ENCODE assay signal across 11 cellular contexts in the genomic region with DNA sequence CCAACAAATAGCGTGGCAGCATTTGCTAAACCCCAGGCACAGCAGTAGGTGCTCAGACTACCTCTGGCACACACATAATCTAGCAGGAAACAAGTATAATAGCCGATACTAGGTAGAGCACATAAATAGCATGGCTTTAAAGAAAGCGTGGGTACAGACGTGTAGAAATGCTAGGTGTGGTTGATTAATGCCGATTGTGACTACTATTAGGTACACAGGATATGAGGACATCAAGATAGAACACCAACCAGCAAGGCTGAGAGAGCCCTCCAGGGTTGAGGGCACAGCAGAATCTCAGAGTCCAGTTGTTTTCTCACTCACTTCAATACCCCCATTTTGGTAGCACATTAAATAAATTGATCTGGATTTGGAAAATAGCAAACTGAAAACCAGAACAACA.
"Had no signal": no experiment of that assay in that cellular context is flagged by ENCODE, and none has a peak within 500 bp of the region (broad histone marks: within the 10 kb centered on the region; RNA-seq: fewer than 3 reads in every experiment).

No MANE protein-coding gene starts in this region.

- H3K9ac ChIP-seq: GM23248, KMS-11 had no signal

- H3K4me2 ChIP-seq: KMS-11 had no signal

- H3K4me1 ChIP-seq: HAP-1 had no signal

- ATAC-seq: HCT116, HepG2 had no signal

- DNase-seq: GM23248, GOT3, H7, HFFc6, KBM-7 had no signal

- H2AFZ ChIP-seq: GM23248 had no signal

- FAIRE-seq: HepG2 had no signal

- H3K36me3 ChIP-seq: HAP-1 had no signal

- H3K4me3 Mint-ChIP-seq: HFFc6, IgD-negative memory B cell had no signal

- H3K27ac Mint-ChIP-seq: HFFc6 had no signal

- H3K27ac ChIP-seq: GM23248, HL-60, KMS-11 had no signal

- H3K4me3 ChIP-seq: GM23248, HAP-1 had no signal

- H3K27me3 Mint-ChIP-seq: IgD-negative memory B cell had no signal

- H3K9me3 ChIP-seq: HAP-1 had no signal

- H3K36me3 Mint-ChIP-seq: IgD-negative memory B cell had no signal
